Comparison of ENCODE assay signal across 16 cellular contexts in the genomic region with DNA sequence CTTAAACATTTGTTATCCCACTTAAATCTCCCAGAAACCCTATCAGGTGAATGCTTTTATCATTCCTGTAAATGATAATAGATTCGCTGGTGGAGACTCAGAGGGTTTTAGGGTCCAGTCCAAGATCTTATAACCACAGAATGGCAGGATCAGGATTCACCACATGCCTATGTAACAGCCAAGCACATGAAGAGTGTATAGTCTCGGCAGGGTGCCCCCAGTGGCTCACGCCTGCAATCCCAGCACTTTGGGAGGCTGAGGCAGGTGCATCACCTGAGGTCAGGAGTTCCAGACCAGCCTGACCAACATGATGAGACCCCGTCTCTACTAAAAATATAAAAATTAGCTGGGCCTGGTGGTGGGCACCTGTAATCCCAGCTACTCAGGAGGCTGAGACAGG. TPM values are rescaled to one million over a fixed set of nuclear protein-coding genes. Genes with fewer than 3 reads are reported as not detected.
"Had no signal": no experiment of that assay in that cellular context is flagged by ENCODE, and none has a peak within 500 bp of the region (broad histone marks: within the 10 kb centered on the region; RNA-seq: fewer than 3 reads in every experiment).

No MANE protein-coding gene starts in this region.

RNA-seq across cellular contexts. Expression of gene WT1, which starts 36.2 kb away (rescaled TPM):
- total RNA-seq: activated CD4-positive, alpha-beta memory T cell treated with anti-CD3 and anti-CD28 coated beads for 36 hours; activated CD4-positive, alpha-beta T cell treated with anti-CD3 and anti-CD28 coated beads for 36 hours; activated CD4-positive, alpha-beta T cell treated with anti-CD3 and anti-CD28 coated beads, Interleukin-2, amount 10 ng/mL, durations not matched to agents 24 days and 14 days; activated CD8-positive, alpha-beta memory T cell treated with anti-CD3 and anti-CD28 coated beads for 36 hours; activated CD8-positive, alpha-beta memory T cell treated with anti-CD3 and anti-CD28 coated beads, Interleukin-2, amount 10 ng/mL, durations not matched to agents 7 days and 5 days; activated CD8-positive, alpha-beta T cell treated with anti-CD3 and anti-CD28 coated beads, Interleukin-2, amount 10 ng/mL, durations not matched to agents 7 days and 5 days; activated naive CD4-positive, alpha-beta T cell treated with anti-CD3 and anti-CD28 coated beads for 36 hours; activated naive CD8-positive, alpha-beta T cell treated with anti-CD3 and anti-CD28 coated beads for 36 hours; activated T-helper 1 cell treated with anti-CD3 and anti-CD28 coated beads, Interleukin-12 subunit alpha, Interleukin-12 subunit beta, Interleukin-2, Interleukin-4 antibody, amounts not matched to agents 30 ng/mL and 10 ng/mL and 1 ng/mL, durations not matched to agents 14 hours and 24 hours and 36 hours; activated T-helper 2 cell treated with anti-CD3 and anti-CD28 coated beads, Interferon-gamma antibody, Interleukin-2, Interleukin-4, amounts not matched to agents 10 μg/mL and 5 μg/mL and 100 μg/mL, durations not matched to agents 14 hours and 24 hours and 36 hours; chondrocyte; dermis blood vessel endothelial cell; endothelial cell of umbilical vein; esophagus squamous epithelium; fibroblast of lung had no signal
- polyA plus RNA-seq: endothelial cell of umbilical vein, esophagus, fibroblast of lung had no signal
